ENCODE assay signal across 8 cellular contexts in genomic region chr16:11201498-11202259, GRCh38. TPM values are rescaled to one million over a fixed set of nuclear protein-coding genes. Genes with fewer than 3 reads are reported as not detected.
A peak's percentile ranks its signal among the peaks of the same experiment; 100 is the strongest.
DNase-seq lines count a peak whose midpoint lies in the region; ATAC-seq and TF ChIP-seq lines count a peak whose summit lies in the region.

No MANE protein-coding gene starts in this region.

- H3K27me3 ChIP-seq in GM23338 (ENCODE audit: insufficient read depth) (no peaks in the 10 kb centered on the region), foreskin keratinocyte (no peaks in the 10 kb centered on the region)

- no peaks in the 10 kb centered on the region for H4K20me1 ChIP-seq in GM23338 (replicated peaks; ENCODE audit: insufficient read depth)

- H3K4me2 ChIP-seq in GM23338 = peak overlapping the region; percentile 71; the same call in 1 of the 2 replicates

- H3K27ac ChIP-seq in GM23338 (ENCODE audit: low read depth) (no peak overlapping the region), foreskin keratinocyte (peak overlapping the region; percentile 86)

- peak overlapping the region; percentile 97 for H3K27ac Mint-ChIP-seq in GM23338

- no peaks in the 10 kb centered on the region for H3K36me3 ChIP-seq in GM23338 (ENCODE audit: insufficient read depth)

- H3K36me3 Mint-ChIP-seq in GM23338 (ENCODE audit: low read depth) = no peaks in the 10 kb centered on the region

- peak overlapping the region; percentile 15; the same call in 1 of the 3 replicates for H3K4me3 Mint-ChIP-seq in GM23338

- H3K4me1 Mint-ChIP-seq in GM23338 = peaks cover 40% of the 10 kb centered on the region

- peak overlapping the region; percentile 53 for H2AFZ ChIP-seq in GM23338

- H3K4me3 ChIP-seq in GM23338 = peak overlapping the region; percentile 28; the same call in 1 of the 2 replicates

- peaks cover 26% of the 10 kb centered on the region for H3K4me1 ChIP-seq in GM23338 (ENCODE audit: insufficient read depth)
- H3K4me1 ChIP-seq in foreskin keratinocyte = peaks cover 31% of the 10 kb centered on the region

- H3K27me3 Mint-ChIP-seq in GM23338 (ENCODE audit: insufficient read depth, low read depth, poor library complexity) = peaks cover 9% of the 10 kb centered on the region

- H3F3A ChIP-seq in GM23338 (replicated peaks; ENCODE audit: low read depth) = no peaks in the 10 kb centered on the region

- no peaks in the 10 kb centered on the region for H3K9me2 ChIP-seq in GM23338 (ENCODE audit: insufficient read depth)

- peak; percentile 67 for ATAC-seq in GM23338
- peak; percentile 89 for ATAC-seq in foreskin keratinocyte
- ATAC-seq in HG02610 (IDR thresholded peaks at IDR 0.05; ENCODE audit: unreplicated experiment) = no peak
- no peak for ATAC-seq in HG02798 (IDR thresholded peaks at IDR 0.05; ENCODE audit: poor library complexity, unreplicated experiment)

- no peaks in the 10 kb centered on the region for H3K79me2 ChIP-seq in GM23338 (replicated peaks; ENCODE audit: insufficient read depth)

- no peaks in the 10 kb centered on the region for H3K9me3 Mint-ChIP-seq in GM23338

- peak; percentile 47 for DNase-seq in 8988T
- DNase-seq in GM23338 (ENCODE audit: low spot score) = peak; percentile 75
- DNase-seq in RPMI8226 = peak; percentile 24
- peak; percentile 93 to 98 for DNase-seq in foreskin keratinocyte
- DNase-seq in DMS114 treated with DMSO at 0.1 percent for 48 hours (lab: John Stamatoyannopoulos, UW; ENCODE audit: unreplicated experiment) = no peak
- DNase-seq in NCI-H345 (lab: John Stamatoyannopoulos, UW) = no peak

- TF ChIP-seq CTCF in GM23338 (conservative IDR thresholded peaks at IDR 0.05; ENCODE audit: low read depth in 2 of 2) = no peak
- peak; percentile 6 for TF ChIP-seq CTCF in foreskin keratinocyte (conservative IDR thresholded peaks at IDR 0.05)

TF ChIP-seq in GM23338, 12 proteins besides CTCF, POLR2A, EP300 and RAD21:
- TF ChIP-seq POLR2AphosphoS5 (IDR thresholded peaks at IDR 0.05; ENCODE audit: low read depth) = no peak
- TF ChIP-seq, protein P1, sequence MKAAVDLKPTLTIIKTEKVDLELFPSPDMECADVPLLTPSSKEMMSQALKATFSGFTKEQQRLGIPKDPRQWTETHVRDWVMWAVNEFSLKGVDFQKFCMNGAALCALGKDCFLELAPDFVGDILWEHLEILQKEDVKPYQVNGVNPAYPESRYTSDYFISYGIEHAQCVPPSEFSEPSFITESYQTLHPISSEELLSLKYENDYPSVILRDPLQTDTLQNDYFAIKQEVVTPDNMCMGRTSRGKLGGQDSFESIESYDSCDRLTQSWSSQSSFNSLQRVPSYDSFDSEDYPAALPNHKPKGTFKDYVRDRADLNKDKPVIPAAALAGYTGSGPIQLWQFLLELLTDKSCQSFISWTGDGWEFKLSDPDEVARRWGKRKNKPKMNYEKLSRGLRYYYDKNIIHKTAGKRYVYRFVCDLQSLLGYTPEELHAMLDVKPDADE (IDR thresholded peaks at IDR 0.05) = no peak
- TF ChIP-seq, protein P2, sequence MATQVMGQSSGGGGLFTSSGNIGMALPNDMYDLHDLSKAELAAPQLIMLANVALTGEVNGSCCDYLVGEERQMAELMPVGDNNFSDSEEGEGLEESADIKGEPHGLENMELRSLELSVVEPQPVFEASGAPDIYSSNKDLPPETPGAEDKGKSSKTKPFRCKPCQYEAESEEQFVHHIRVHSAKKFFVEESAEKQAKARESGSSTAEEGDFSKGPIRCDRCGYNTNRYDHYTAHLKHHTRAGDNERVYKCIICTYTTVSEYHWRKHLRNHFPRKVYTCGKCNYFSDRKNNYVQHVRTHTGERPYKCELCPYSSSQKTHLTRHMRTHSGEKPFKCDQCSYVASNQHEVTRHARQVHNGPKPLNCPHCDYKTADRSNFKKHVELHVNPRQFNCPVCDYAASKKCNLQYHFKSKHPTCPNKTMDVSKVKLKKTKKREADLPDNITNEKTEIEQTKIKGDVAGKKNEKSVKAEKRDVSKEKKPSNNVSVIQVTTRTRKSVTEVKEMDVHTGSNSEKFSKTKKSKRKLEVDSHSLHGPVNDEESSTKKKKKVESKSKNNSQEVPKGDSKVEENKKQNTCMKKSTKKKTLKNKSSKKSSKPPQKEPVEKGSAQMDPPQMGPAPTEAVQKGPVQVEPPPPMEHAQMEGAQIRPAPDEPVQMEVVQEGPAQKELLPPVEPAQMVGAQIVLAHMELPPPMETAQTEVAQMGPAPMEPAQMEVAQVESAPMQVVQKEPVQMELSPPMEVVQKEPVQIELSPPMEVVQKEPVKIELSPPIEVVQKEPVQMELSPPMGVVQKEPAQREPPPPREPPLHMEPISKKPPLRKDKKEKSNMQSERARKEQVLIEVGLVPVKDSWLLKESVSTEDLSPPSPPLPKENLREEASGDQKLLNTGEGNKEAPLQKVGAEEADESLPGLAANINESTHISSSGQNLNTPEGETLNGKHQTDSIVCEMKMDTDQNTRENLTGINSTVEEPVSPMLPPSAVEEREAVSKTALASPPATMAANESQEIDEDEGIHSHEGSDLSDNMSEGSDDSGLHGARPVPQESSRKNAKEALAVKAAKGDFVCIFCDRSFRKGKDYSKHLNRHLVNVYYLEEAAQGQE (IDR thresholded peaks at IDR 0.05; ENCODE audit: unreplicated experiment) = no peak

RNA-seq across cellular contexts. Expression of gene SOCS1, which starts 54.3 kb away (rescaled TPM):
- total RNA-seq in GM23338 (2014; rRNA removed; shearing (Covaris generic)) = 79.2 and 84.7 TPM in 2 replicates
- 104 and 108 TPM in 2 replicates for polyA plus RNA-seq in GM23338 (2016; fragmentation: Nextera tagmentation; extraction: Ambion mirVana)
- total RNA-seq in foreskin keratinocyte = 5.2 and 6.3 TPM in 2 replicates
- polyA plus RNA-seq in foreskin keratinocyte = 8.8 and 13.1 TPM in 2 replicates

Comparison
In these comparisons a context has a peak if more than half of its experiments do, and no peak if none do; other contexts are left out.
1. DNase-seq: peak in 8988T (single experiment), GM23338 (single experiment), RPMI8226 (single experiment) and foreskin keratinocyte (2 of 2); none in DMS114 treated with DMSO at 0.1 percent for 48 hours (single experiment) and NCI-H345 (single experiment).
2. ATAC-seq: peak in GM23338 (single experiment) and foreskin keratinocyte (single experiment); none in HG02610 (single experiment) and HG02798 (single experiment).
3. RNA of gene SOCS1, which starts 54.3 kb away (total RNA-seq): 79.2 to 84.7 TPM in GM23338; 5.2 to 6.3 TPM in foreskin keratinocyte; every median in the first group is over 10 times any median in the second.